In genomic region chr7:50641442-50642405, GRCh38 we compare ENCODE assay signal across 11 cellular contexts.
DNase-seq lines count a peak whose midpoint lies in the region; FAIRE-seq and TF ChIP-seq lines count a peak whose summit lies in the region.
"Had no signal": no experiment of that assay in that cellular context is flagged by ENCODE, and none has a peak within 500 bp of the region (broad histone marks: within the 10 kb centered on the region; RNA-seq: fewer than 3 reads in every experiment).

No MANE protein-coding gene starts in this region.

- peak; percentile 15 to 23; a peak in 3 of 4 replicates for TF ChIP-seq RAD21 in H1 (IDR thresholded peaks at IDR 0.05 in 1 of 2, conservative IDR thresholded peaks at IDR 0.05 in 1 of 2; ENCODE audit: low read depth in 2 of 2, low read length in 2 of 2)

- H3K4me2 ChIP-seq in H1 (ENCODE audit: insufficient read depth in 1 of 2, low read depth in 2 of 2, low read length in 2 of 2) = no peak overlapping the region
- H3K4me2 ChIP-seq: BLaER1 treated with 17β-estradiol and CSF1 and Interleukin-3, amounts not matched to agents 10 nM and 100 nM had no signal

- DNase-seq in AML-193 (lab: John Stamatoyannopoulos, UW) = peak; percentile 9 to 28
- peak; percentile 51 for DNase-seq in LHCN-M2 (ENCODE audit: low read depth)
- peak in 1 of 2 experiments; percentile 45 for DNase-seq in H1 (ENCODE audit: low read depth in 1 of 2, low spot score in 2 of 2)
- DNase-seq in NCI-H128 (lab: John Stamatoyannopoulos, UW; ENCODE audit: unreplicated experiment) = no peak
- no peak for DNase-seq in T1000 (lab: John Stamatoyannopoulos, UW)
- no peak for DNase-seq in activated CD4-positive, CD25-positive, alpha-beta regulatory T cell treated with anti-CD3 and anti-CD28 coated beads, Interleukin-2, amount 50 U/mL, for 72 hours
- no peak for DNase-seq in HPDE6-E6E7 (ENCODE audit: extremely low spot score)
- DNase-seq: activated gamma-delta T cell had no signal

- H2AK5ac ChIP-seq in H1 (ENCODE audit: low read depth, low read length) = no peak overlapping the region

- no peak overlapping the region for H4K5ac ChIP-seq in H1 (ENCODE audit: insufficient read length, low read depth, low read length)

- H3K4ac ChIP-seq in H1 (replicated peaks; ENCODE audit: insufficient read length, low read depth, low read length) = no peak overlapping the region

- WGBS in H1 (ENCODE audit: extremely low coverage in 1 of 2, insufficient coverage in 1 of 2, insufficient read length in 1 of 2, insufficient replicate concordance in 2 of 2, low coverage in 1 of 2, low lambda C conversion rate in 2 of 2, missing lambda C conversion rate in 1 of 2), 2 experiments = 89% methylated on average over 18 of the region's 18 CpGs; no CpG with 5 or more reads in 1 of the 2 experiments
- WGBS in mesodermal cell (ENCODE audit: insufficient coverage in 2 of 2), 2 experiments = 89 to 91% methylated on average over 15 to 18 of the region's 18 CpGs

- no peak overlapping the region for H3K18ac ChIP-seq in H1 (ENCODE audit: extremely low read depth, low read length)

- no peaks in the 10 kb centered on the region for H3K23me2 ChIP-seq in H1 (ENCODE audit: low read depth, low read length)

- TF ChIP-seq POLR2A in H1 (IDR thresholded peaks at IDR 0.05; ENCODE audit: control extremely low read depth in 1 of 2, low read depth in 2 of 2, low read length in 2 of 2) = no peak

- H3K4me3 ChIP-seq in H1 (ENCODE audit: extremely low read depth in 1 of 4, insufficient read depth in 2 of 4, low read depth in 3 of 4, low read length in 4 of 4) (no peak overlapping the region), mesodermal cell (ENCODE audit: extremely low read depth, insufficient read depth, low read length, poor library complexity, severe bottlenecking) (no peak overlapping the region)
- H3K4me3 ChIP-seq: BLaER1 treated with 17β-estradiol and CSF1 and Interleukin-3, amounts not matched to agents 10 nM and 100 nM had no signal

- no peak overlapping the region for H4K8ac ChIP-seq in H1 (ENCODE audit: extremely low read depth, insufficient read depth, low read length)

- no peak overlapping the region for H3K14ac ChIP-seq in H1 (ENCODE audit: insufficient read length)

- H3K79me2 ChIP-seq in H1 (ENCODE audit: control insufficient read depth in 1 of 2, insufficient read depth in 2 of 2, low read length in 2 of 2) = peaks cover 0 to 45% of the 10 kb centered on the region in 2 experiments; a peak in 3 of 4 replicates

- peaks cover 0 to 8% (median 1%) of the 10 kb centered on the region in 4 experiments; a peak in 2 of 7 replicates for H3K4me1 ChIP-seq in H1 (replicated peaks in 1 of 4; ENCODE audit: control insufficient read depth in 3 of 4, insufficient read depth in 4 of 4, low read length in 3 of 4)
- peaks cover 7% of the 10 kb centered on the region for H3K4me1 ChIP-seq in mesodermal cell (ENCODE audit: control insufficient read depth, insufficient read depth, low read length, poor library complexity, severe bottlenecking)
- H3K4me1 ChIP-seq: BLaER1 treated with 17β-estradiol and CSF1 and Interleukin-3, amounts not matched to agents 10 nM and 100 nM had no signal

- H3K9me3 ChIP-seq in H1 (ENCODE audit: insufficient read depth in 2 of 2, low read depth in 1 of 2, low read length in 1 of 2) (no peaks in the 10 kb centered on the region), mesodermal cell (ENCODE audit: control insufficient read depth, low read length) (peaks cover 4% of the 10 kb centered on the region)

- no peak overlapping the region for H2BK120ac ChIP-seq in H1 (replicated peaks; ENCODE audit: low read depth, low read length)

- TF ChIP-seq CTCF in H1 (IDR thresholded peaks at IDR 0.05; ENCODE audit: control extremely low read depth in 1 of 3, insufficient read depth in 1 of 3, low read depth in 1 of 3, low read length in 3 of 3) = peak in 1 of 3 experiments; percentile 1; a peak in 1 of 4 replicates

- no peak for FAIRE-seq in H1 (lab: Jason Lieb, UNC)

- no peak overlapping the region for H2BK15ac ChIP-seq in H1 (ENCODE audit: low read length)

- H2BK5ac ChIP-seq in H1 (ENCODE audit: low read depth, low read length) = no peak overlapping the region

- CTCF ChIA-PET in H1 (lab: Charles Lee; ENCODE audit: partially characterized antibody) = interaction anchor here (0.8 to 2.9 kb wide), 16 partner anchors 9 to 500 kb away, joined by 3 to 13 read pairs (median 4); no protein-coding TSS in a partner anchor

- H4K20me1 ChIP-seq in H1 (replicated peaks in 1 of 2; ENCODE audit: control insufficient read depth in 1 of 2, insufficient read depth in 2 of 2, low read length in 2 of 2) = peaks cover 0 to 6% of the 10 kb centered on the region in 2 experiments

- H2BK20ac ChIP-seq in H1 (ENCODE audit: low read length) = no peak overlapping the region

- no peak overlapping the region for H3K23ac ChIP-seq in H1 (ENCODE audit: insufficient read length)

- no peak overlapping the region for H2BK12ac ChIP-seq in H1 (ENCODE audit: low read depth, low read length)

- no peaks in the 10 kb centered on the region; a peak in 2 of 8 replicates for H3K36me3 ChIP-seq in H1 (ENCODE audit: control insufficient read depth in 2 of 4, insufficient read depth in 4 of 4, low read length in 3 of 4)
- H3K36me3 ChIP-seq in mesodermal cell (ENCODE audit: control insufficient read depth, insufficient read depth, low read length) = peaks cover 30% of the 10 kb centered on the region

- POLR2A ChIA-PET in H1 (lab: Charles Lee; ENCODE audit: partially characterized antibody) = no interaction called here

- H3K27ac ChIP-seq in H1 (ENCODE audit: low read depth, low read length) (no peak overlapping the region), mesodermal cell (ENCODE audit: low read depth, low read length, severe bottlenecking) (peak overlapping the region; percentile 29)
- H3K27ac ChIP-seq: BLaER1 treated with 17β-estradiol and CSF1 and Interleukin-3, amounts not matched to agents 10 nM and 100 nM; VCaP had no signal

- H3K79me1 ChIP-seq in H1 (ENCODE audit: low read depth, low read length) = peaks cover 4% of the 10 kb centered on the region; the same call in 1 of the 2 replicates

- H2AFZ ChIP-seq in H1 (ENCODE audit: low read length) = no peak overlapping the region

- H3K56ac ChIP-seq in H1 (replicated peaks; ENCODE audit: insufficient read length, low read depth, low read length) = no peak overlapping the region

- no peak overlapping the region for H3K9ac ChIP-seq in H1 (replicated peaks in 1 of 4; ENCODE audit: extremely low read depth in 1 of 4, low read depth in 3 of 4, low read length in 3 of 4)
- H3K9ac ChIP-seq: BLaER1 treated with 17β-estradiol and CSF1 and Interleukin-3, amounts not matched to agents 10 nM and 100 nM had no signal

- H3K27me3 ChIP-seq in H1 (replicated peaks in 1 of 4; ENCODE audit: control insufficient read depth in 3 of 4, extremely low read depth in 1 of 4, insufficient read depth in 3 of 4, low read length in 3 of 4) = no peaks in the 10 kb centered on the region
- H3K27me3 ChIP-seq: BLaER1 treated with 17β-estradiol and CSF1 and Interleukin-3, amounts not matched to agents 10 nM and 100 nM had no signal

- TF ChIP-seq EP300 in H1 (IDR thresholded peaks at IDR 0.05; ENCODE audit: borderline replicate concordance in 1 of 2, low read depth in 2 of 2, low read length in 2 of 2) = no peak

- H4K91ac ChIP-seq in H1 (replicated peaks; ENCODE audit: insufficient read length, low read length) = no peak overlapping the region

TF ChIP-seq in H1, 55 proteins besides CTCF, POLR2A, EP300 and RAD21:
- no peak for TF ChIP-seq ZNF274 (IDR thresholded peaks at IDR 0.05; ENCODE audit: borderline replicate concordance, extremely low read depth, low read length)
TF ChIP-seq in H1: peak in this region for 0.

Comparison
In these comparisons a context has a peak if more than half of its experiments do, and no peak if none do; other contexts are left out.
1. DNase-seq: peak in AML-193 (2 of 2) and LHCN-M2 (single experiment); none in NCI-H128 (single experiment), T1000 (single experiment), activated CD4-positive, CD25-positive, alpha-beta regulatory T cell treated with anti-CD3 and anti-CD28 coated beads, Interleukin-2, amount 50 U/mL, for 72 hours (single experiment) and HPDE6-E6E7 (single experiment).